In genomic region chr12:3752096-3752709, GRCh38 we compare ENCODE assay signal across 8 cellular contexts. TPM values are rescaled to one million over a fixed set of nuclear protein-coding genes. Genes with fewer than 3 reads are reported as not detected.
DNase-seq lines count a peak whose midpoint lies in the region; ATAC-seq and TF ChIP-seq lines count a peak whose summit lies in the region.

No MANE protein-coding gene starts in this region.

- H3K9me3 ChIP-seq in RWPE2 (ENCODE audit: severe bottlenecking) = no peaks in the 10 kb centered on the region

- no peaks in the 10 kb centered on the region for H3K9me3 Mint-ChIP-seq in activated naive CD4-positive, alpha-beta T cell treated with anti-CD3 and anti-CD28 coated beads, Interleukin-2, amount 50 U/mL, for 24 hours

- peak overlapping the region; percentile 99 for H3K27ac Mint-ChIP-seq in activated naive CD4-positive, alpha-beta T cell treated with anti-CD3 and anti-CD28 coated beads, Interleukin-2, amount 50 U/mL, for 24 hours

- peak; percentile 74 for ATAC-seq in HG03066 (IDR thresholded peaks at IDR 0.05; ENCODE audit: low read depth, unreplicated experiment)
- 0 out of 3 replicates have a peak, but pooled peaks have one; percentile 12 for ATAC-seq in RWPE2 (ENCODE audit: low read depth)

- H3K27me3 Mint-ChIP-seq in activated naive CD4-positive, alpha-beta T cell treated with anti-CD3 and anti-CD28 coated beads, Interleukin-2, amount 50 U/mL, for 24 hours = no peaks in the 10 kb centered on the region

- peaks cover 62% of the 10 kb centered on the region for H3K4me1 Mint-ChIP-seq in activated naive CD4-positive, alpha-beta T cell treated with anti-CD3 and anti-CD28 coated beads, Interleukin-2, amount 50 U/mL, for 24 hours

- H3K4me1 ChIP-seq in RWPE2 (ENCODE audit: insufficient read depth, poor library complexity, severe bottlenecking) = no peaks in the 10 kb centered on the region

- no peak overlapping the region for H3K27ac ChIP-seq in RWPE2 (ENCODE audit: poor library complexity, severe bottlenecking)

- H3K4me3 ChIP-seq in RWPE2 (ENCODE audit: severe bottlenecking) (no peak overlapping the region), kidney epithelial cell (ENCODE audit: low read depth, low read length) (peak overlapping the region; percentile 32)

- no peak for TF ChIP-seq CTCF in RWPE2 (IDR thresholded peaks at IDR 0.05; ENCODE audit: poor library complexity, severe bottlenecking)
- no peak for TF ChIP-seq CTCF in kidney epithelial cell (IDR thresholded peaks at IDR 0.05; ENCODE audit: insufficient read depth, low read length, poor library complexity, severe bottlenecking)

- peaks cover 8% of the 10 kb centered on the region for H3K36me3 Mint-ChIP-seq in activated naive CD4-positive, alpha-beta T cell treated with anti-CD3 and anti-CD28 coated beads, Interleukin-2, amount 50 U/mL, for 24 hours

- peak overlapping the region; percentile 92 for H3K4me3 Mint-ChIP-seq in activated naive CD4-positive, alpha-beta T cell treated with anti-CD3 and anti-CD28 coated beads, Interleukin-2, amount 50 U/mL, for 24 hours

- no peaks in the 10 kb centered on the region for H3K36me3 ChIP-seq in RWPE2 (ENCODE audit: low read depth)
- no peaks in the 10 kb centered on the region for H3K36me3 ChIP-seq in kidney epithelial cell (ENCODE audit: control insufficient read depth, insufficient read depth, low read length)

- no peaks in the 10 kb centered on the region for H3K27me3 ChIP-seq in RWPE2 (ENCODE audit: insufficient read depth, poor library complexity, severe bottlenecking)
- no peaks in the 10 kb centered on the region for H3K27me3 ChIP-seq in kidney epithelial cell (ENCODE audit: control insufficient read depth, insufficient read depth, low read length)

- DNase-seq in activated CD8-positive, alpha-beta memory T cell treated with anti-CD3 and anti-CD28 coated beads for 4 hours (ENCODE audit: low read depth in 2 of 2) = peak; percentile 33 to 36
- no peak for DNase-seq in activated CD8-positive, alpha-beta memory T cell treated with anti-CD3 and anti-CD28 coated beads for 24 hours
- DNase-seq in RWPE2 (ENCODE audit: low spot score) (no peak), kidney epithelial cell (ENCODE audit: low read depth) (peak; percentile 58), GOT3 (lab: John Stamatoyannopoulos, UW) (no peak)
- DNase-seq in stimulated activated CD4-positive, alpha-beta T cell treated with anti-CD3 and anti-CD28 coated beads, Interleukin-2, amount 100 ng/mL, for 48 hours = peak; percentile 55 to 57

RNA-seq across cellular contexts. Expression of gene CRACR2A, which starts 0.7 kb away (rescaled TPM):
- total RNA-seq in kidney epithelial cell = 4.5 and 6.2 TPM in 2 replicates

Comparison
In these comparisons a context has a peak if more than half of its experiments do, and no peak if none do; other contexts are left out.
1. DNase-seq: peak in activated CD8-positive, alpha-beta memory T cell treated with anti-CD3 and anti-CD28 coated beads for 4 hours (2 of 2), kidney epithelial cell (single experiment) and stimulated activated CD4-positive, alpha-beta T cell treated with anti-CD3 and anti-CD28 coated beads, Interleukin-2, amount 100 ng/mL, for 48 hours (2 of 2); none in activated CD8-positive, alpha-beta memory T cell treated with anti-CD3 and anti-CD28 coated beads for 24 hours (single experiment), RWPE2 (single experiment) and GOT3 (single experiment).